In the genomic region with DNA sequence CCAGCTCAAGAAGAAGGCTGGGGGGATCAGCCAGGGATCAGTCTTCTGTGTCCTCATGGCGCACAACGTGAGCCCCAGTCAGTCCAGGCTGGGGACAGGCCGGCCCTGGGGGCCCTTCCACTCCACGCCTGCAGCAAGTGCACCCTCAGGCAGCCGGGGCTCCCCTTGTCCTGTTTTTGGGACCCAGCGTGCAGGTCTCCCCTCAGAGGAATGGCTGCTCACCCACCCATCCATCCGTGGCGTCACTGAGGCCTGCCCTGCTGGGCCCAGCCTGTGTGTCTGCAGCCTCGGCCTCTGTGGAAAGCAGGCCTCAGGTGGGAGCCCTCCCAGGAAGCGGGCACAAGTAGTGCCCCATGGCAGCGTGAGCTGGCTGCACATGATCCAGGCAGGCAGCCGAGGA, we compare ENCODE assay signal across 1 cellular context.
TF ChIP-seq lines count a peak whose summit lies in the region.

No MANE protein-coding gene starts in this region.

TF ChIP-seq in IMR-90, 13 proteins besides CTCF, POLR2A, EP300 and RAD21 (continued from another document):
- TF ChIP-seq, protein P1, sequence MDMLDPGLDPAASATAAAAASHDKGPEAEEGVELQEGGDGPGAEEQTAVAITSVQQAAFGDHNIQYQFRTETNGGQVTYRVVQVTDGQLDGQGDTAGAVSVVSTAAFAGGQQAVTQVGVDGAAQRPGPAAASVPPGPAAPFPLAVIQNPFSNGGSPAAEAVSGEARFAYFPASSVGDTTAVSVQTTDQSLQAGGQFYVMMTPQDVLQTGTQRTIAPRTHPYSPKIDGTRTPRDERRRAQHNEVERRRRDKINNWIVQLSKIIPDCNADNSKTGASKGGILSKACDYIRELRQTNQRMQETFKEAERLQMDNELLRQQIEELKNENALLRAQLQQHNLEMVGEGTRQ (IDR thresholded peaks at IDR 0.05; ENCODE audit: low read depth, low read length): no peak
